8 cellular contexts compared by ENCODE assay signal in genomic region chr2:135530313-135531230, GRCh38. TPM values are rescaled to one million over a fixed set of nuclear protein-coding genes. Genes with fewer than 3 reads are reported as not detected.
DNase-seq lines count a peak whose midpoint lies in the region; ATAC-seq lines count a peak whose summit lies in the region.

Gene ZRANB3, minus strand, starts transcription at chr2:135531218.

- H3K36me3 Mint-ChIP-seq in activated T-helper 1 cell treated with anti-CD3 and anti-CD28 coated beads, Interleukin-12 subunit alpha, Interleukin-12 subunit beta, Interleukin-2, Interleukin-4 antibody, amounts not matched to agents 30 ng/mL and 10 ng/mL and 1 ng/mL, durations not matched to agents 14 hours and 24 hours and 36 hours (ENCODE audit: low read depth): peaks cover 3% of the 10 kb centered on the region
- no peaks in the 10 kb centered on the region for H3K36me3 Mint-ChIP-seq in naive B cell

- DNase-seq in Daoy (ENCODE audit: low read depth) (peak; percentile 97), GOT3 (lab: John Stamatoyannopoulos, UW) (peak; percentile 80), LHCN-M2 (ENCODE audit: low read depth) (peak; percentile 98), RKO (ENCODE audit: low spot score) (peak; percentile 98), fibroblast of gingiva (ENCODE audit: low read depth) (peak; percentile 97), naive B cell (peak; percentile 96)
- peak; percentile 92 for DNase-seq in activated T-helper 1 cell treated with anti-CD3 and anti-CD28 coated beads, Interleukin-12 subunit alpha, Interleukin-12 subunit beta, Interleukin-2, Interleukin-4 antibody, amounts not matched to agents 30 ng/mL and 10 ng/mL and 1 ng/mL, durations not matched to agents 14 hours and 24 hours and 36 hours (ENCODE audit: low spot score)
- peak; percentile 79 to 93 for DNase-seq in stimulated activated CD8-positive, alpha-beta memory T cell treated with anti-CD3 and anti-CD28 coated beads, Interleukin-7, amount 100 ng/mL, for 48 hours (ENCODE audit: extremely low read depth in 1 of 2, low read depth in 1 of 2)

- intact Hi-C loops in activated T-helper 1 cell treated with anti-CD3 and anti-CD28 coated beads, Interleukin-12 subunit alpha, Interleukin-12 subunit beta, Interleukin-2, Interleukin-4 antibody, amounts not matched to agents 30 ng/mL and 10 ng/mL and 1 ng/mL, durations not matched to agents 14 hours and 24 hours and 36 hours (cut with micrococcal nuclease): loop anchor here (1.0 to 5.0 kb wide), 13 partner anchors 134 to 1408 kb away; partner anchors contain the start of genes CCNT2, DARS1, MCM6 and RAB3GAP1

- ATAC-seq in naive B cell (ENCODE audit: low read depth in 2 of 2): peak; percentile 68 to 69

- H3K4me3 Mint-ChIP-seq in activated T-helper 1 cell treated with anti-CD3 and anti-CD28 coated beads, Interleukin-12 subunit alpha, Interleukin-12 subunit beta, Interleukin-2, Interleukin-4 antibody, amounts not matched to agents 30 ng/mL and 10 ng/mL and 1 ng/mL, durations not matched to agents 14 hours and 24 hours and 36 hours: no peak within 1 kb of the TSS
- H3K4me3 Mint-ChIP-seq in naive B cell: no peak within 1 kb of the TSS

- peak within 1 kb of the TSS; percentile 83 for H3K27ac Mint-ChIP-seq in activated T-helper 1 cell treated with anti-CD3 and anti-CD28 coated beads, Interleukin-12 subunit alpha, Interleukin-12 subunit beta, Interleukin-2, Interleukin-4 antibody, amounts not matched to agents 30 ng/mL and 10 ng/mL and 1 ng/mL, durations not matched to agents 14 hours and 24 hours and 36 hours
- H3K27ac Mint-ChIP-seq in naive B cell: peak within 1 kb of the TSS in 2 of 6 donors; percentile 67 to 90

- no peaks in the 10 kb centered on the region for H3K27me3 Mint-ChIP-seq in activated T-helper 1 cell treated with anti-CD3 and anti-CD28 coated beads, Interleukin-12 subunit alpha, Interleukin-12 subunit beta, Interleukin-2, Interleukin-4 antibody, amounts not matched to agents 30 ng/mL and 10 ng/mL and 1 ng/mL, durations not matched to agents 14 hours and 24 hours and 36 hours (ENCODE audit: insufficient read depth)
- no peaks in the 10 kb centered on the region for H3K27me3 Mint-ChIP-seq in naive B cell

- H3K9me3 Mint-ChIP-seq in activated T-helper 1 cell treated with anti-CD3 and anti-CD28 coated beads, Interleukin-12 subunit alpha, Interleukin-12 subunit beta, Interleukin-2, Interleukin-4 antibody, amounts not matched to agents 30 ng/mL and 10 ng/mL and 1 ng/mL, durations not matched to agents 14 hours and 24 hours and 36 hours: no peaks in the 10 kb centered on the region
- H3K9me3 Mint-ChIP-seq in naive B cell: no peaks in the 10 kb centered on the region

- peaks cover 21% of the 10 kb centered on the region for H3K4me1 Mint-ChIP-seq in activated T-helper 1 cell treated with anti-CD3 and anti-CD28 coated beads, Interleukin-12 subunit alpha, Interleukin-12 subunit beta, Interleukin-2, Interleukin-4 antibody, amounts not matched to agents 30 ng/mL and 10 ng/mL and 1 ng/mL, durations not matched to agents 14 hours and 24 hours and 36 hours (ENCODE audit: low read depth)
- peaks cover 0 to 8% (median 7%) of the 10 kb centered on the region in 3 donors for H3K4me1 Mint-ChIP-seq in naive B cell

RNA-seq across cellular contexts. Expression of gene ZRANB3, which starts in this region (rescaled TPM):
- total RNA-seq in Daoy (2014; rRNA removed; shearing (Covaris generic)): 11.7 and 14.0 TPM in 2 replicates
- 10.4 and 11.5 TPM in 2 replicates for total RNA-seq in LHCN-M2 (2014; rRNA removed)
- 1.9 TPM for polyA plus RNA-seq in LHCN-M2 (2012)
- total RNA-seq in activated T-helper 1 cell treated with anti-CD3 and anti-CD28 coated beads, Interleukin-12 subunit alpha, Interleukin-12 subunit beta, Interleukin-2, Interleukin-4 antibody, amounts not matched to agents 30 ng/mL and 10 ng/mL and 1 ng/mL, durations not matched to agents 14 hours and 24 hours and 36 hours: 5.5 and 6.8 TPM in 2 replicates
- 1 to 10 TPM; 2.6 to 6.6 (median 5.4) TPM for polyA plus RNA-seq in naive B cell (ENCODE audit: low read depth in 6 of 6)

Comparison
In these comparisons a context has a peak if more than half of its experiments do, and no peak if none do; other contexts are left out.
1. Peak in every context shown above with its lines: DNase-seq and ATAC-seq.